ENCODE assay signal across 1 cellular context in genomic region chr12:68344126-68344525, GRCh38.
TF ChIP-seq lines count a peak whose summit lies in the region.

No MANE protein-coding gene starts in this region.

TF ChIP-seq in GM23338, 12 proteins besides CTCF, POLR2A, EP300 and RAD21 (continued from another document):
- TF ChIP-seq ZNF462 (CRISPR knock-in tag; IDR thresholded peaks at IDR 0.05) (peak; percentile 31; the same call in 1 of the 2 replicates), POLR2AphosphoS5 (IDR thresholded peaks at IDR 0.05; ENCODE audit: low read depth) (0 out of 2 replicates have a peak, but pooled peaks have one; percentile 26)
TF ChIP-seq in GM23338: peak in this region for 2.
